ENCODE assay signal across 32 cellular contexts in genomic region chr3:13644341-13645082, GRCh38.
DNase-seq lines count a peak whose midpoint lies in the region; ATAC-seq, FAIRE-seq and TF ChIP-seq lines count a peak whose summit lies in the region.
"Had no signal": no experiment of that assay in that cellular context is flagged by ENCODE, and none has a peak within 500 bp of the region (broad histone marks: within the 10 kb centered on the region; RNA-seq: fewer than 3 reads in every experiment).

No MANE protein-coding gene starts in this region.

- no peaks in the 10 kb centered on the region for H3K79me2 ChIP-seq in astrocyte (ENCODE audit: insufficient read depth, low read length)

- no peak overlapping the region for H3K27ac Mint-ChIP-seq in astrocyte (ENCODE audit: unreplicated experiment)
- H3K27ac Mint-ChIP-seq: activated CD8-positive, alpha-beta T cell treated with anti-CD3 and anti-CD28 coated beads for 36 hours; stimulated activated naive CD8-positive, alpha-beta T cell treated with anti-CD3 and anti-CD28 coated beads, Interleukin-15, Interleukin-2, amounts not matched to agents 100 ng/mL and 50 ng/mL, for 24 hours; type B pancreatic cell had no signal

- H3K4me3 ChIP-seq in astrocyte (ENCODE audit: insufficient read depth, low read depth, low read length) (no peak overlapping the region), fibroblast of the aortic adventitia (ENCODE audit: low read depth, low read length) (no peak overlapping the region)
- H3K4me3 ChIP-seq: adrenal gland, gastroesophageal sphincter, lower lobe of right lung, SJCRH30 had no signal

- H3K27me3 Mint-ChIP-seq in astrocyte (ENCODE audit: low read depth, unreplicated experiment), result peaks cover 44% of the 10 kb centered on the region

- no peak for TF ChIP-seq CTCF in astrocyte (IDR thresholded peaks at IDR 0.05; ENCODE audit: insufficient read depth, low read depth, low read length)
- TF ChIP-seq CTCF in fibroblast of the aortic adventitia (IDR thresholded peaks at IDR 0.05; ENCODE audit: insufficient read depth, low read length), result no peak

- ATAC-seq in esophagus mucosa, result no peak
- ATAC-seq: activated CD8-positive, alpha-beta T cell treated with anti-CD3 and anti-CD28 coated beads for 36 hours; gastroesophageal sphincter; lower lobe of right lung; sciatic nerve had no signal

- CTCF ChIA-PET in HEK293T (lab: Yijun Ruan, JAX), result interaction anchor here (1.2 kb wide), 1 partner anchor 149 kb away, joined by 6 read pairs; no protein-coding TSS in a partner anchor

- POLR2A ChIA-PET in HEK293T (lab: Yijun Ruan, JAX), result no interaction called here

- no peaks in the 10 kb centered on the region for H3K36me3 Mint-ChIP-seq in astrocyte (ENCODE audit: low read depth, unreplicated experiment)
- H3K36me3 Mint-ChIP-seq: type B pancreatic cell had no signal

- peaks cover 23% of the 10 kb centered on the region for H3K4me1 ChIP-seq in astrocyte (ENCODE audit: insufficient read depth, low read length)
- H3K4me1 ChIP-seq: adrenal gland, BE2C, SJCRH30 had no signal

- peak; percentile 78 for DNase-seq in GM03348 (ENCODE audit: low spot score)
- DNase-seq in astrocyte (ENCODE audit: low read depth), result peak; percentile 41
- peak; percentile 63 for DNase-seq in fibroblast of the aortic adventitia (ENCODE audit: low read depth)
- DNase-seq in stromal cell of bone marrow (ENCODE audit: low read depth), result peak; percentile 65
- no peak for DNase-seq in superior temporal gyrus (ENCODE audit: extremely low spot score)
- no peak for DNase-seq in HEK293T (ENCODE audit: extremely low spot score)
- DNase-seq: activated CD4-positive, CD25-positive, alpha-beta regulatory T cell treated with anti-CD3 and anti-CD28 coated beads, Interleukin-2, amount 50 U/mL, for 72 hours; activated CD8-positive, alpha-beta T cell treated with anti-CD3 and anti-CD28 coated beads for 36 hours; activated gamma-delta T cell treated with Interleukin-2 at 50 U/mL for 16 hours; activated T-cell treated with anti-CD3 and anti-CD28 coated beads for 4 hours; adrenal gland; BE2C; DMS53; lower lobe of right lung; MV-4-11; NCI-H2171; NCI-H524 treated with DMSO at 0.1 percent for 48 hours; posterior cingulate gyrus; SJCRH30; T-helper 1 cell had no signal

- H3K27me3 ChIP-seq in astrocyte (ENCODE audit: insufficient read depth, low read length), result peaks cover 10% of the 10 kb centered on the region
- H3K27me3 ChIP-seq: BE2C, SJCRH30 had no signal

- no peak overlapping the region for H3K4me3 Mint-ChIP-seq in astrocyte (ENCODE audit: unreplicated experiment)
- H3K4me3 Mint-ChIP-seq: activated CD8-positive, alpha-beta T cell treated with anti-CD3 and anti-CD28 coated beads for 36 hours; central memory CD8-positive, alpha-beta T cell; stimulated activated naive CD8-positive, alpha-beta T cell treated with anti-CD3 and anti-CD28 coated beads, Interleukin-15, Interleukin-2, amounts not matched to agents 100 ng/mL and 50 ng/mL, for 24 hours; type B pancreatic cell had no signal

- H3K4me2 ChIP-seq in astrocyte (ENCODE audit: low read length), result no peak overlapping the region
- H3K4me2 ChIP-seq: KMS-11 had no signal

- no peak overlapping the region for H3K27ac ChIP-seq in astrocyte (ENCODE audit: low read depth, low read length)
- H3K27ac ChIP-seq: adrenal gland, gastroesophageal sphincter, KMS-11, lower lobe of right lung, SJCRH30 had no signal

- no peak for FAIRE-seq in astrocyte (lab: Jason Lieb, UNC)
- FAIRE-seq: endothelial cell of umbilical vein, GM12891, H54, keratinocyte, RCC 7860 had no signal

- H3K36me3 ChIP-seq in astrocyte (ENCODE audit: insufficient read depth, low read length), result no peaks in the 10 kb centered on the region
- H3K36me3 ChIP-seq: adrenal gland, BE2C, gastroesophageal sphincter, lower lobe of right lung, SJCRH30 had no signal

- H3K9me3 ChIP-seq in astrocyte (ENCODE audit: insufficient read depth, low read depth, low read length), result no peaks in the 10 kb centered on the region
- H3K9me3 ChIP-seq: adrenal gland, BE2C, gastroesophageal sphincter, lower lobe of right lung, SJCRH30 had no signal

- no peak overlapping the region for H3K9ac ChIP-seq in astrocyte (ENCODE audit: low read length)
- H3K9ac ChIP-seq: KMS-11 had no signal

- no peaks in the 10 kb centered on the region for H4K20me1 ChIP-seq in astrocyte (ENCODE audit: insufficient read depth, low read length)

- H3K4me1 Mint-ChIP-seq in astrocyte (ENCODE audit: low read depth, unreplicated experiment), result peaks cover 12% of the 10 kb centered on the region

- H2AFZ ChIP-seq in astrocyte (ENCODE audit: low read depth, low read length), result no peak overlapping the region

- no peaks in the 10 kb centered on the region for H3K9me3 Mint-ChIP-seq in astrocyte (ENCODE audit: unreplicated experiment)
- H3K9me3 Mint-ChIP-seq: activated CD8-positive, alpha-beta T cell treated with anti-CD3 and anti-CD28 coated beads for 36 hours; central memory CD8-positive, alpha-beta T cell; stimulated activated naive CD8-positive, alpha-beta T cell treated with anti-CD3 and anti-CD28 coated beads, Interleukin-15, Interleukin-2, amounts not matched to agents 100 ng/mL and 50 ng/mL, for 24 hours; type B pancreatic cell had no signal

TF ChIP-seq in HEK293T, 16 proteins besides CTCF, POLR2A, EP300 and RAD21:
- no peak for TF ChIP-seq NFRKB (IDR thresholded peaks at IDR 0.05)
- TF ChIP-seq HDGF (IDR thresholded peaks at IDR 0.05; ENCODE audit: borderline replicate concordance), result no peak
- TF ChIP-seq TARDBP (IDR thresholded peaks at IDR 0.05), result no peak
- no peak for TF ChIP-seq SP1 (IDR thresholded peaks at IDR 0.05)
- TF ChIP-seq ZNF384 (IDR thresholded peaks at IDR 0.05), result no peak
- TF ChIP-seq, protein P1, sequence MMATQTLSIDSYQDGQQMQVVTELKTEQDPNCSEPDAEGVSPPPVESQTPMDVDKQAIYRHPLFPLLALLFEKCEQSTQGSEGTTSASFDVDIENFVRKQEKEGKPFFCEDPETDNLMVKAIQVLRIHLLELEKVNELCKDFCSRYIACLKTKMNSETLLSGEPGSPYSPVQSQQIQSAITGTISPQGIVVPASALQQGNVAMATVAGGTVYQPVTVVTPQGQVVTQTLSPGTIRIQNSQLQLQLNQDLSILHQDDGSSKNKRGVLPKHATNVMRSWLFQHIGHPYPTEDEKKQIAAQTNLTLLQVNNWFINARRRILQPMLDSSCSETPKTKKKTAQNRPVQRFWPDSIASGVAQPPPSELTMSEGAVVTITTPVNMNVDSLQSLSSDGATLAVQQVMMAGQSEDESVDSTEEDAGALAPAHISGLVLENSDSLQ (IDR thresholded peaks at IDR 0.05), result no peak
- TF ChIP-seq ELF4 (IDR thresholded peaks at IDR 0.05), result no peak
- no peak for TF ChIP-seq CTBP1 (IDR thresholded peaks at IDR 0.05; ENCODE audit: borderline replicate concordance)

Comparison
In these comparisons a context has a peak if more than half of its experiments do, and no peak if none do; other contexts are left out.
1. DNase-seq: peak in GM03348 (single experiment), astrocyte (single experiment), fibroblast of the aortic adventitia (single experiment) and stromal cell of bone marrow (single experiment); none in superior temporal gyrus (single experiment) and HEK293T (single experiment).